In the genomic region with DNA sequence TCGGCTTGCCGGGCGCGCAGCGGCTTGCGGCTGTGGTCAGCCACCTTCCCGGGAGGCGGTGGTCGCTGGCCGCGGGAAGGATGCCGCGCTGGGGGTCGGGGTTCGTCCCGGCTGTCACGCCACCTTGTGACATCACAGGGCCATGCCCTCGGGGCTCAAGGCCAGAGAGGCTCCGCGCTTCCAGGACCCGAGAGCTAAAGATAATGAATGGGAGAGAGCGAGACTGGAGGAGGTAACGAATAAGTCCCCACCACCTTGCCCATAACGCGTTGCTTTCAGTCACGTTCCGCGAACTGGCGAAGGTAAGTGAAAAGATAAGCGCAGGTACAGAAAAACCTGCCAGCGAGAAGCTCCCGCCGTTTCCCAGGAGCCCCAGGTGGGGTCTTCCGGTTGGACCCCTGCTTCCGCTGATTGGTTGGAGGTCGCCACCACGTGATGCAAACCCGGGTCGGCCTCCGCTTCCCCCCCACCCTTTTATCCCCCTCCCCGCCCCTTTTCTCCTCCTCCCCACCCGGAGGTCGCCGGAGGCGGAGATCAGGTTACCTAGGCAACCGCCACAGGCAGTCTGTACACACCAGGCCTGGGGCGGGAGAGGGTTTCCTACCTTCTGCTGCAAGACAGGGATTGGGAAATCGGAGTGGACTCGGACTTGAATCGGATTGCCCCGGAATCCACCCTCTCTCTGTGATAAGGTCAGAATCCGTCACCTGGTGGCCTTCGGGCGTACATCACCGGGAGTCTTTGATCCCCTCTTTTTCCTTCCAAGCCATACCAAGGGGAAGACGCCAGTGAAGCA, we compare ENCODE assay signal across 1 cellular context.
TF ChIP-seq lines count a peak whose summit lies in the region.

Gene LRRC9, plus strand, starts transcription at position 563 of the 796 bp plus-strand sequence.

TF ChIP-seq in HepG2, 621 proteins besides CTCF, POLR2A, EP300 and RAD21 (continued from another document and continues in another):
- TF ChIP-seq, protein P1, sequence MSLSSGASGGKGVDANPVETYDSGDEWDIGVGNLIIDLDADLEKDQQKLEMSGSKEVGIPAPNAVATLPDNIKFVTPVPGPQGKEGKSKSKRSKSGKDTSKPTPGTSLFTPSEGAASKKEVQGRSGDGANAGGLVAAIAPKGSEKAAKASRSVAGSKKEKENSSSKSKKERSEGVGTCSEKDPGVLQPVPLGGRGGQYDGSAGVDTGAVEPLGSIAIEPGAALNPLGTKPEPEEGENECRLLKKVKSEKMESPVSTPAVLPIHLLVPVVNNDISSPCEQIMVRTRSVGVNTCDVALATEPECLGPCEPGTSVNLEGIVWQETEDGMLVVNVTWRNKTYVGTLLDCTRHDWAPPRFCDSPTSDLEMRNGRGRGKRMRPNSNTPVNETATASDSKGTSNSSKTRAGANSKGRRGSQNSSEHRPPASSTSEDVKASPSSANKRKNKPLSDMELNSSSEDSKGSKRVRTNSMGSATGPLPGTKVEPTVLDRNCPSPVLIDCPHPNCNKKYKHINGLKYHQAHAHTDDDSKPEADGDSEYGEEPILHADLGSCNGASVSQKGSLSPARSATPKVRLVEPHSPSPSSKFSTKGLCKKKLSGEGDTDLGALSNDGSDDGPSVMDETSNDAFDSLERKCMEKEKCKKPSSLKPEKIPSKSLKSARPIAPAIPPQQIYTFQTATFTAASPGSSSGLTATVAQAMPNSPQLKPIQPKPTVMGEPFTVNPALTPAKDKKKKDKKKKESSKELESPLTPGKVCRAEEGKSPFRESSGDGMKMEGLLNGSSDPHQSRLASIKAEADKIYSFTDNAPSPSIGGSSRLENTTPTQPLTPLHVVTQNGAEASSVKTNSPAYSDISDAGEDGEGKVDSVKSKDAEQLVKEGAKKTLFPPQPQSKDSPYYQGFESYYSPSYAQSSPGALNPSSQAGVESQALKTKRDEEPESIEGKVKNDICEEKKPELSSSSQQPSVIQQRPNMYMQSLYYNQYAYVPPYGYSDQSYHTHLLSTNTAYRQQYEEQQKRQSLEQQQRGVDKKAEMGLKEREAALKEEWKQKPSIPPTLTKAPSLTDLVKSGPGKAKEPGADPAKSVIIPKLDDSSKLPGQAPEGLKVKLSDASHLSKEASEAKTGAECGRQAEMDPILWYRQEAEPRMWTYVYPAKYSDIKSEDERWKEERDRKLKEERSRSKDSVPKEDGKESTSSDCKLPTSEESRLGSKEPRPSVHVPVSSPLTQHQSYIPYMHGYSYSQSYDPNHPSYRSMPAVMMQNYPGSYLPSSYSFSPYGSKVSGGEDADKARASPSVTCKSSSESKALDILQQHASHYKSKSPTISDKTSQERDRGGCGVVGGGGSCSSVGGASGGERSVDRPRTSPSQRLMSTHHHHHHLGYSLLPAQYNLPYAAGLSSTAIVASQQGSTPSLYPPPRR (CRISPR knock-in tag; IDR thresholded peaks at IDR 0.05; ENCODE audit: borderline replicate concordance), result no peak
- TF ChIP-seq NFATC3 (CRISPR knock-in tag; IDR thresholded peaks at IDR 0.05), result no peak
- TF ChIP-seq FIP1L1 (IDR thresholded peaks at IDR 0.05; ENCODE audit: borderline replicate concordance, insufficient read depth, low read depth, low read length), result no peak
- 0 out of 2 replicates have a peak, but pooled peaks have one; percentile 32 for TF ChIP-seq CBX2 (IDR thresholded peaks at IDR 0.05; ENCODE audit: low read depth, low read length)
- TF ChIP-seq CBX2 (CRISPR knock-in tag; IDR thresholded peaks at IDR 0.05; ENCODE audit: low read depth), result no peak
- peak; percentile 44 for TF ChIP-seq ZNF143 (CRISPR knock-in tag; IDR thresholded peaks at IDR 0.05)
- peak; percentile 57 for TF ChIP-seq MYC (CRISPR knock-in tag; IDR thresholded peaks at IDR 0.05; ENCODE audit: borderline replicate concordance)
- peak; percentile 69; the same call in 1 of the 2 replicates for TF ChIP-seq ESRRA (CRISPR knock-in tag; IDR thresholded peaks at IDR 0.05; ENCODE audit: low read depth)
- TF ChIP-seq ZNF484 (CRISPR knock-in tag; IDR thresholded peaks at IDR 0.05; ENCODE audit: borderline replicate concordance, low read depth), result no peak
- no peak for TF ChIP-seq SRSF1 (optimal IDR thresholded peaks at IDR 0.05; ENCODE audit: low read depth, low read length)
- TF ChIP-seq ZNF451 (CRISPR knock-in tag; IDR thresholded peaks at IDR 0.05), result 0 out of 2 replicates have a peak, but pooled peaks have one; percentile 33
- TF ChIP-seq FOXK2 (IDR thresholded peaks at IDR 0.05), result no peak
- TF ChIP-seq ZFP36L1 (CRISPR knock-in tag; IDR thresholded peaks at IDR 0.05), result no peak
- no peak for TF ChIP-seq ZNF652 (CRISPR knock-in tag; IDR thresholded peaks at IDR 0.05; ENCODE audit: borderline replicate concordance, low read depth)
- TF ChIP-seq MAX (IDR thresholded peaks at IDR 0.05), result peak; percentile 51
- TF ChIP-seq SATB2 (CRISPR knock-in tag; IDR thresholded peaks at IDR 0.05), result no peak
- TF ChIP-seq, protein P2, sequence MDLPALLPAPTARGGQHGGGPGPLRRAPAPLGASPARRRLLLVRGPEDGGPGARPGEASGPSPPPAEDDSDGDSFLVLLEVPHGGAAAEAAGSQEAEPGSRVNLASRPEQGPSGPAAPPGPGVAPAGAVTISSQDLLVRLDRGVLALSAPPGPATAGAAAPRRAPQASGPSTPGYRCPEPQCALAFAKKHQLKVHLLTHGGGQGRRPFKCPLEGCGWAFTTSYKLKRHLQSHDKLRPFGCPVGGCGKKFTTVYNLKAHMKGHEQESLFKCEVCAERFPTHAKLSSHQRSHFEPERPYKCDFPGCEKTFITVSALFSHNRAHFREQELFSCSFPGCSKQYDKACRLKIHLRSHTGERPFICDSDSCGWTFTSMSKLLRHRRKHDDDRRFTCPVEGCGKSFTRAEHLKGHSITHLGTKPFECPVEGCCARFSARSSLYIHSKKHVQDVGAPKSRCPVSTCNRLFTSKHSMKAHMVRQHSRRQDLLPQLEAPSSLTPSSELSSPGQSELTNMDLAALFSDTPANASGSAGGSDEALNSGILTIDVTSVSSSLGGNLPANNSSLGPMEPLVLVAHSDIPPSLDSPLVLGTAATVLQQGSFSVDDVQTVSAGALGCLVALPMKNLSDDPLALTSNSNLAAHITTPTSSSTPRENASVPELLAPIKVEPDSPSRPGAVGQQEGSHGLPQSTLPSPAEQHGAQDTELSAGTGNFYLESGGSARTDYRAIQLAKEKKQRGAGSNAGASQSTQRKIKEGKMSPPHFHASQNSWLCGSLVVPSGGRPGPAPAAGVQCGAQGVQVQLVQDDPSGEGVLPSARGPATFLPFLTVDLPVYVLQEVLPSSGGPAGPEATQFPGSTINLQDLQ (CRISPR knock-in tag; IDR thresholded peaks at IDR 0.05), result no peak
- no peak for TF ChIP-seq HOXA9 (CRISPR knock-in tag; IDR thresholded peaks at IDR 0.05; ENCODE audit: borderline replicate concordance)
- no peak for TF ChIP-seq ZNF281 (CRISPR knock-in tag; IDR thresholded peaks at IDR 0.05; ENCODE audit: borderline replicate concordance)
- TF ChIP-seq ZNF83 (CRISPR knock-in tag; IDR thresholded peaks at IDR 0.05; ENCODE audit: borderline replicate concordance), result no peak
- TF ChIP-seq, protein P3, sequence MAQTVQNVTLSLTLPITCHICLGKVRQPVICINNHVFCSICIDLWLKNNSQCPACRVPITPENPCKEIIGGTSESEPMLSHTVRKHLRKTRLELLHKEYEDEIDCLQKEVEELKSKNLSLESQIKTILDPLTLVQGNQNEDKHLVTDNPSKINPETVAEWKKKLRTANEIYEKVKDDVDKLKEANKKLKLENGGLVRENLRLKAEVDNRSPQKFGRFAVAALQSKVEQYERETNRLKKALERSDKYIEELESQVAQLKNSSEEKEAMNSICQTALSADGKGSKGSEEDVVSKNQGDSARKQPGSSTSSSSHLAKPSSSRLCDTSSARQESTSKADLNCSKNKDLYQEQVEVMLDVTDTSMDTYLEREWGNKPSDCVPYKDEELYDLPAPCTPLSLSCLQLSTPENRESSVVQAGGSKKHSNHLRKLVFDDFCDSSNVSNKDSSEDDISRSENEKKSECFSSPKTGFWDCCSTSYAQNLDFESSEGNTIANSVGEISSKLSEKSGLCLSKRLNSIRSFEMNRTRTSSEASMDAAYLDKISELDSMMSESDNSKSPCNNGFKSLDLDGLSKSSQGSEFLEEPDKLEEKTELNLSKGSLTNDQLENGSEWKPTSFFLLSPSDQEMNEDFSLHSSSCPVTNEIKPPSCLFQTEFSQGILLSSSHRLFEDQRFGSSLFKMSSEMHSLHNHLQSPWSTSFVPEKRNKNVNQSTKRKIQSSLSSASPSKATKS (CRISPR knock-in tag; IDR thresholded peaks at IDR 0.05), result no peak
- 0 out of 2 replicates have a peak, but pooled peaks have one; percentile 74 for TF ChIP-seq PCBP1 (IDR thresholded peaks at IDR 0.05; ENCODE audit: borderline replicate concordance, low read depth, low read length)
- TF ChIP-seq, protein P4, sequence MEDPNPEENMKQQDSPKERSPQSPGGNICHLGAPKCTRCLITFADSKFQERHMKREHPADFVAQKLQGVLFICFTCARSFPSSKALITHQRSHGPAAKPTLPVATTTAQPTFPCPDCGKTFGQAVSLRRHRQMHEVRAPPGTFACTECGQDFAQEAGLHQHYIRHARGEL (CRISPR knock-in tag; IDR thresholded peaks at IDR 0.05), result no peak
- TF ChIP-seq, protein P5, sequence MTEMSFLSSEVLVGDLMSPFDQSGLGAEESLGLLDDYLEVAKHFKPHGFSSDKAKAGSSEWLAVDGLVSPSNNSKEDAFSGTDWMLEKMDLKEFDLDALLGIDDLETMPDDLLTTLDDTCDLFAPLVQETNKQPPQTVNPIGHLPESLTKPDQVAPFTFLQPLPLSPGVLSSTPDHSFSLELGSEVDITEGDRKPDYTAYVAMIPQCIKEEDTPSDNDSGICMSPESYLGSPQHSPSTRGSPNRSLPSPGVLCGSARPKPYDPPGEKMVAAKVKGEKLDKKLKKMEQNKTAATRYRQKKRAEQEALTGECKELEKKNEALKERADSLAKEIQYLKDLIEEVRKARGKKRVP (CRISPR knock-in tag; IDR thresholded peaks at IDR 0.05), result peak in 1 of 2 experiments; percentile 88; a peak in 2 of 4 replicates
- no peak for TF ChIP-seq TAF15 (IDR thresholded peaks at IDR 0.05; ENCODE audit: low read depth, low read length, poor library complexity, severe bottlenecking)
- no peak for TF ChIP-seq IKZF1 (IDR thresholded peaks at IDR 0.05)
- TF ChIP-seq ZNF468 (CRISPR knock-in tag; IDR thresholded peaks at IDR 0.05), result no peak
- peak; percentile 67 for TF ChIP-seq SAP130 (CRISPR knock-in tag; IDR thresholded peaks at IDR 0.05; ENCODE audit: low read depth)
- TF ChIP-seq CENPX (CRISPR knock-in tag; IDR thresholded peaks at IDR 0.05), result no peak
- TF ChIP-seq, protein P6, sequence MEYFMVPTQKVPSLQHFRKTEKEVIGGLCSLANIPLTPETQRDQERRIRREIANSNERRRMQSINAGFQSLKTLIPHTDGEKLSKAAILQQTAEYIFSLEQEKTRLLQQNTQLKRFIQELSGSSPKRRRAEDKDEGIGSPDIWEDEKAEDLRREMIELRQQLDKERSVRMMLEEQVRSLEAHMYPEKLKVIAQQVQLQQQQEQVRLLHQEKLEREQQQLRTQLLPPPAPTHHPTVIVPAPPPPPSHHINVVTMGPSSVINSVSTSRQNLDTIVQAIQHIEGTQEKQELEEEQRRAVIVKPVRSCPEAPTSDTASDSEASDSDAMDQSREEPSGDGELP (IDR thresholded peaks at IDR 0.05; ENCODE audit: borderline replicate concordance, low read depth), result peak; percentile 47; the same call in 1 of the 2 replicates
- TF ChIP-seq ZNF670 (CRISPR knock-in tag; IDR thresholded peaks at IDR 0.05; ENCODE audit: borderline replicate concordance), result peak; percentile 88
- no peak for TF ChIP-seq U2AF1 (optimal IDR thresholded peaks at IDR 0.05; ENCODE audit: low read depth, low read length)
- TF ChIP-seq, protein P7, sequence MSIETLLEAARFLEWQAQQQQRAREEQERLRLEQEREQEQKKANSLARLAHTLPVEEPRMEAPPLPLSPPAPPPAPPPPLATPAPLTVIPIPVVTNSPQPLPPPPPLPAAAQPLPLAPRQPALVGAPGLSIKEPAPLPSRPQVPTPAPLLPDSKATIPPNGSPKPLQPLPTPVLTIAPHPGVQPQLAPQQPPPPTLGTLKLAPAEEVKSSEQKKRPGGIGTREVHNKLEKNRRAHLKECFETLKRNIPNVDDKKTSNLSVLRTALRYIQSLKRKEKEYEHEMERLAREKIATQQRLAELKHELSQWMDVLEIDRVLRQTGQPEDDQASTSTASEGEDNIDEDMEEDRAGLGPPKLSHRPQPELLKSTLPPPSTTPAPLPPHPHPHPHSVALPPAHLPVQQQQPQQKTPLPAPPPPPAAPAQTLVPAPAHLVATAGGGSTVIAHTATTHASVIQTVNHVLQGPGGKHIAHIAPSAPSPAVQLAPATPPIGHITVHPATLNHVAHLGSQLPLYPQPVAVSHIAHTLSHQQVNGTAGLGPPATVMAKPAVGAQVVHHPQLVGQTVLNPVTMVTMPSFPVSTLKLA (IDR thresholded peaks at IDR 0.05), result no peak
- TF ChIP-seq, protein P8, sequence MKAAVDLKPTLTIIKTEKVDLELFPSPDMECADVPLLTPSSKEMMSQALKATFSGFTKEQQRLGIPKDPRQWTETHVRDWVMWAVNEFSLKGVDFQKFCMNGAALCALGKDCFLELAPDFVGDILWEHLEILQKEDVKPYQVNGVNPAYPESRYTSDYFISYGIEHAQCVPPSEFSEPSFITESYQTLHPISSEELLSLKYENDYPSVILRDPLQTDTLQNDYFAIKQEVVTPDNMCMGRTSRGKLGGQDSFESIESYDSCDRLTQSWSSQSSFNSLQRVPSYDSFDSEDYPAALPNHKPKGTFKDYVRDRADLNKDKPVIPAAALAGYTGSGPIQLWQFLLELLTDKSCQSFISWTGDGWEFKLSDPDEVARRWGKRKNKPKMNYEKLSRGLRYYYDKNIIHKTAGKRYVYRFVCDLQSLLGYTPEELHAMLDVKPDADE (CRISPR knock-in tag; IDR thresholded peaks at IDR 0.05), result no peak
- peak; percentile 20; the same call in 1 of the 2 replicates for TF ChIP-seq DRAP1 (CRISPR knock-in tag; IDR thresholded peaks at IDR 0.05)
- no peak for TF ChIP-seq ZSCAN20 (CRISPR knock-in tag; IDR thresholded peaks at IDR 0.05; ENCODE audit: borderline replicate concordance)
- peak; percentile 30; the same call in 1 of the 2 replicates for TF ChIP-seq ZNF557 (CRISPR knock-in tag; IDR thresholded peaks at IDR 0.05)
